ENCODE assay signal across 7 cellular contexts in the genomic region with DNA sequence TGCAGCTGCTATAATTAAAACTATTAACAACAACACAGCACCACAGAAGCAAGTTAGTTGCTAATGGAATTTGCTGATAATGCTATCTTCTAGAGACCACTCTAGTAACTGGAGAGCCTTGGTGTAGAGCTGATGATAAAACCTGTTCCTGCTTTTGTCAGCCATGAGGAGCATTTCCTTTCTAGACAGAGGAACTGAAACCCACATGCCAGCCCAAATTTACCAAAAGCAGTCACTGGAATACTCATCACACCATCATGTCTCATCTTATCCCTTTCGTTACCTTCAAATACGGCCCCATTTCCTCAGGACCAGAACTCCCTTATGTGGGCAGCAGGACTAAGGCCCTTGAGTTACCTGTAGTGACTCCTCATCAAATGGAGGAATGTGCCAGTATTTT. TPM values are rescaled to one million over a fixed set of nuclear protein-coding genes. Genes with fewer than 3 reads are reported as not detected.
A peak's percentile ranks its signal among the peaks of the same experiment; 100 is the strongest.
DNase-seq lines count a peak whose midpoint lies in the region; ATAC-seq, FAIRE-seq and TF ChIP-seq lines count a peak whose summit lies in the region.
"Not testable (repeated sequence)": the region's sequence is repeated elsewhere in the genome, so short reads cannot be mapped to it uniquely, and the experiment has no call there.

No MANE protein-coding gene starts in this region.

- 6% methylated on average over 2 of the region's 2 CpGs for WGBS in GM12878 (ENCODE audit: insufficient coverage, insufficient replicate concordance, low lambda C conversion rate, missing lambda C conversion rate)

- not testable (repeated sequence) for TF ChIP-seq POLR2A in GM12878 (IDR thresholded peaks at IDR 0.05; ENCODE audit: low read depth, low read length)

- not testable (repeated sequence) for DNase-seq in GM12878 (ENCODE audit: low read depth, low spot score); stimulated activated effector memory CD8-positive, alpha-beta T cell treated with anti-CD3 and anti-CD28 coated beads, Interleukin-12 subunit alpha, Interleukin-12 subunit beta, amount 100 ng/mL, for 72 hours (ENCODE audit: low spot score in 2 of 2)

- H3K4me2 ChIP-seq in GM12878 (ENCODE audit: control insufficient read depth, insufficient read depth), result peak overlapping the region; percentile 48

- H3K4me1 Mint-ChIP-seq in stimulated activated effector memory CD8-positive, alpha-beta T cell treated with anti-CD3 and anti-CD28 coated beads, Interleukin-12 subunit alpha, Interleukin-12 subunit beta, amount 100 ng/mL, for 72 hours, result not testable (repeated sequence)

- not testable (repeated sequence) for H3K27ac Mint-ChIP-seq in stimulated activated effector memory CD8-positive, alpha-beta T cell treated with anti-CD3 and anti-CD28 coated beads, Interleukin-12 subunit alpha, Interleukin-12 subunit beta, amount 100 ng/mL, for 72 hours

- not testable (repeated sequence) for H2AFZ ChIP-seq in GM12878 (ENCODE audit: control insufficient read depth, low read depth, low read length)

- TF ChIP-seq CTCF in GM12878 (IDR thresholded peaks at IDR 0.05 in 2 of 3, conservative IDR thresholded peaks at IDR 0.05 in 1 of 3; ENCODE audit: control insufficient read depth in 2 of 3, extremely low read depth in 1 of 3, insufficient read depth in 1 of 3, low read depth in 3 of 3, low read length in 3 of 3), result not testable (repeated sequence)

- H3K27me3 ChIP-seq in GM12878 (replicated peaks in 1 of 2; ENCODE audit: control insufficient read depth in 2 of 2, insufficient read depth in 2 of 2, low read length in 1 of 2), result not testable (repeated sequence)

- BruUV-seq in GM12878 (replicated peaks; lab: Mats Ljungman, UMichigan), result not testable (repeated sequence)

- not testable (repeated sequence) for H3K4me1 ChIP-seq in GM12878 (ENCODE audit: control insufficient read depth, insufficient read depth, low read length)

- SMC1A ChIA-PET in GM12878 (lab: Charles Lee; ENCODE audit: uncharacterized antibody, unreplicated experiment), result not testable (repeated sequence)

- not testable (repeated sequence) for H3K36me3 ChIP-seq in GM12878 (ENCODE audit: control insufficient read depth in 2 of 2, insufficient read depth in 2 of 2, low read length in 1 of 2)

- H3K9me3 ChIP-seq in GM12878 (replicated peaks; ENCODE audit: control insufficient read depth, insufficient read depth, low read length), result not testable (repeated sequence)

- in situ Hi-C loops in GM12878 (cut with MboI), result not testable (repeated sequence)

- TF ChIP-seq RAD21 in GM12878 (IDR thresholded peaks at IDR 0.05; ENCODE audit: insufficient read depth, low read depth, low read length), result not testable (repeated sequence)

- H3K4me3 ChIP-seq in GM12878, result not testable (repeated sequence)

- not testable (repeated sequence) for H3K27ac ChIP-seq in GM12878 (ENCODE audit: control insufficient read depth, insufficient read depth)

- not testable (repeated sequence) for H3K36me3 Mint-ChIP-seq in stimulated activated effector memory CD8-positive, alpha-beta T cell treated with anti-CD3 and anti-CD28 coated beads, Interleukin-12 subunit alpha, Interleukin-12 subunit beta, amount 100 ng/mL, for 72 hours

- FAIRE-seq in GM12878 (lab: Jason Lieb, UNC), result not testable (repeated sequence)

- intact Hi-C loops in GM12878 (cut with micrococcal nuclease; ENCODE audit: unreplicated experiment), result not testable (repeated sequence)

- POLR2A ChIA-PET in GM12878 (lab: Charles Lee), result not testable (repeated sequence)

- not testable (repeated sequence) for H3K4me3 Mint-ChIP-seq in stimulated activated effector memory CD8-positive, alpha-beta T cell treated with anti-CD3 and anti-CD28 coated beads, Interleukin-12 subunit alpha, Interleukin-12 subunit beta, amount 100 ng/mL, for 72 hours

- not testable (repeated sequence) for H3K9me3 Mint-ChIP-seq in stimulated activated effector memory CD8-positive, alpha-beta T cell treated with anti-CD3 and anti-CD28 coated beads, Interleukin-12 subunit alpha, Interleukin-12 subunit beta, amount 100 ng/mL, for 72 hours

- H3K79me2 ChIP-seq in GM12878 (ENCODE audit: control insufficient read depth, insufficient read depth, low read length), result not testable (repeated sequence)

- CTCF ChIA-PET in GM12878 (lab: Yijun Ruan, JAX), result not testable (repeated sequence)

- ATAC-seq in GM18858 (IDR thresholded peaks at IDR 0.05; ENCODE audit: unreplicated experiment), result peak; percentile 58
- ATAC-seq in GM19452 (IDR thresholded peaks at IDR 0.05; ENCODE audit: unreplicated experiment), result peak; percentile 51
- peak; percentile 60 for ATAC-seq in GM21737 (IDR thresholded peaks at IDR 0.05; ENCODE audit: unreplicated experiment)
- peak; percentile 63 for ATAC-seq in HG02884 (IDR thresholded peaks at IDR 0.05; ENCODE audit: unreplicated experiment)
- ATAC-seq in HG03469 (IDR thresholded peaks at IDR 0.05; ENCODE audit: unreplicated experiment), result peak; percentile 67
- ATAC-seq in GM12878, result peak; percentile 80
- ATAC-seq in stimulated activated effector memory CD8-positive, alpha-beta T cell treated with anti-CD3 and anti-CD28 coated beads, Interleukin-12 subunit alpha, Interleukin-12 subunit beta, amount 100 ng/mL, for 72 hours, result peak; percentile 37

- RAD21 ChIA-PET in GM12878 (lab: Charles Lee; ENCODE audit: unreplicated experiment), result not testable (repeated sequence)

- not testable (repeated sequence) for H4K20me1 ChIP-seq in GM12878 (ENCODE audit: control insufficient read depth, insufficient read depth)

- TF ChIP-seq EP300 in GM12878 (IDR thresholded peaks at IDR 0.05; ENCODE audit: borderline replicate concordance in 1 of 2, control insufficient read depth in 1 of 2, low read depth in 2 of 2, low read length in 2 of 2), result not testable (repeated sequence)

- not testable (repeated sequence) for H3K9ac ChIP-seq in GM12878 (ENCODE audit: control insufficient read depth, insufficient read depth, low read length)

TF ChIP-seq in GM12878, 131 proteins besides CTCF, POLR2A, EP300 and RAD21:
- peak; percentile 44; the same call in 1 of the 2 replicates for TF ChIP-seq SPI1 (IDR thresholded peaks at IDR 0.05; ENCODE audit: borderline replicate concordance, insufficient read depth, low read depth, low read length)

RNA-seq across cellular contexts. Expression of gene NUTM2D, which starts 40.9 kb away (rescaled TPM):
- total RNA-seq in GM12878 (2013; cell fraction: nucleolus; rRNA removed), result 2.2 and 2.4 TPM in 2 replicates
- total RNA-seq in GM12878 (2014; rRNA removed) (1.2 TPM in 2 replicates), GM12878 (2014; rRNA removed; fragmentation: Illumina TruSeq; extraction: Trizol) (0.89 and 1.0 TPM in 2 replicates), GM12878 (2021) (1.6 and 1.8 TPM in 2 replicates)
- 0.49 TPM for polyA plus RNA-seq in GM12878 (2011; ENCODE audit: low read depth)
- polyA plus RNA-seq in GM12878 (2011; rRNA removed) (0.37 and 0.60 TPM in 2 replicates), GM12878 (2014; fragmentation: Illumina TruSeq; extraction: Trizol) (0.52 and 1.3 TPM in 2 replicates), GM12878 (2014; fragmentation: Nextera tagmentation; extraction: Ambion mirVana) (not detected), GM12878 (2014; rRNA removed) (1.2 and 1.4 TPM in 2 replicates), GM12878 (2016; fragmentation: Nextera tagmentation; extraction: Ambion mirVana) (under 1 TPM; 0.15 to 0.21 TPM)
- polyA plus RNA-seq in GM12878 (2011; cell fraction: cytosol; rRNA removed), result 0.52 and 0.80 TPM in 2 replicates
- polyA plus RNA-seq in GM12878 (2011; cell fraction: nucleus; rRNA removed), result 1.4 and 1.7 TPM in 2 replicates
- polyA plus RNA-seq in GM12878 (2012), result 1.1 TPM in 2 replicates
- 0.29 and 0.67 TPM in 2 replicates for polyA minus RNA-seq in GM12878 (2011; rRNA and poly(A)+ RNA removed)
- not detected in 2 replicates for polyA minus RNA-seq in GM12878 (2011; cell fraction: cytosol; rRNA and poly(A)+ RNA removed)
- 0.48 and 0.60 TPM in 2 replicates for polyA minus RNA-seq in GM12878 (2011; cell fraction: nucleus; rRNA and poly(A)+ RNA removed)
